ENCODE assay signal across 8 cellular contexts in the genomic region with DNA sequence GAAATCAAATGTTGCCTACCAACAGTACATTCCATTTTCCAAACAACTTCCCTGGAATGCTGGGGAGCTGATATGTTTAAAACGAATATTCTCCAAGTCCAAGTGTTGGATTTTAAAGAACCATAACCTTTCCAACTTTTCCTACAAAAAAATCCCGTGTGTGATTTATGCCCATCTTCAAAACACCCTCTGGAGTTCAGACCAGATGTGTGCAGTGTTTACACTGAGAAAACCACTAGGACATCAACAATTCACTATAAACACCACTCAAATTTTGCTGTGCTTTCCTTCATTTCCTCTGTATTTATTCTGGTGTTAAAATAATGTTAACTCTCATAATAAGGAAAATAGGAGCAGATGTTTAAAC. TPM values are rescaled to one million over a fixed set of nuclear protein-coding genes. Genes with fewer than 3 reads are reported as not detected.
DNase-seq lines count a peak whose midpoint lies in the region; ATAC-seq, FAIRE-seq and TF ChIP-seq lines count a peak whose summit lies in the region.

No MANE protein-coding gene starts in this region.

- H3F3A ChIP-seq in PC-3 (ENCODE audit: low read length, unreplicated experiment): no peaks in the 10 kb centered on the region

- no peaks in the 10 kb centered on the region for H3K9me2 ChIP-seq in PC-3 (replicated peaks; ENCODE audit: low read length)

- no peaks in the 10 kb centered on the region for H3K9me1 ChIP-seq in endothelial cell of umbilical vein (replicated peaks; ENCODE audit: control insufficient read depth, extremely low read depth, insufficient read depth, low read length)

- no peak for ATAC-seq in PC-3
- ATAC-seq in HG03565 (IDR thresholded peaks at IDR 0.05; ENCODE audit: unreplicated experiment): no peak
- ATAC-seq in HG03460 (IDR thresholded peaks at IDR 0.05; ENCODE audit: unreplicated experiment): no peak

- dilution Hi-C loops in endothelial cell of umbilical vein (cut with MboI; ENCODE audit: extremely low pct_ligation_motif_present, low sequenced_read_pairs): no loop called here

- TF ChIP-seq POLR2A in endothelial cell of umbilical vein (IDR thresholded peaks at IDR 0.05; ENCODE audit: low read depth, low read length): peak; percentile 20

- no TSS peak for BruUV-seq in PC-3 (replicated peaks; lab: Mats Ljungman, UMichigan)
- BruUV-seq in endothelial cell of umbilical vein (replicated peaks; lab: Mats Ljungman, UMichigan): no TSS peak

- H3K4me2 ChIP-seq in PC-3 (ENCODE audit: low read length) (peak overlapping the region; percentile 96), endothelial cell of umbilical vein (ENCODE audit: insufficient read depth, low read length) (peak overlapping the region; percentile 93), parathyroid adenoma (ENCODE audit: low read length) (peak overlapping the region; percentile 89)

- H3K27me3 ChIP-seq in PC-3 (ENCODE audit: low read length) (no peaks in the 10 kb centered on the region), endothelial cell of umbilical vein (ENCODE audit: control insufficient read depth in 2 of 2, insufficient read depth in 2 of 2, low read length in 2 of 2) (no peaks in the 10 kb centered on the region), parathyroid adenoma (ENCODE audit: control insufficient read depth, insufficient read depth, low read length) (no peaks in the 10 kb centered on the region)

- intact Hi-C loops in PC-3 (cut with micrococcal nuclease) (loop anchor here (5.0 kb wide), 1 partner anchor 119 kb away; no protein-coding TSS in a partner anchor), endothelial cell of umbilical vein (cut with micrococcal nuclease) (loop anchor here (5.0 kb wide), 1 partner anchor 414 kb away; no protein-coding TSS in a partner anchor)

- TF ChIP-seq CTCF in PC-3 (conservative IDR thresholded peaks at IDR 0.05; ENCODE audit: low read depth, low read length) (no peak), endothelial cell of umbilical vein (IDR thresholded peaks at IDR 0.05; ENCODE audit: extremely low read depth in 1 of 2, insufficient read depth in 1 of 2, low read depth in 1 of 2, low read length in 2 of 2) (no peak), parathyroid adenoma (IDR thresholded peaks at IDR 0.05) (no peak)

- H4K20me1 ChIP-seq in PC-3 (ENCODE audit: low read length): peaks cover 20% of the 10 kb centered on the region
- no peaks in the 10 kb centered on the region for H4K20me1 ChIP-seq in endothelial cell of umbilical vein (replicated peaks; ENCODE audit: control insufficient read depth, extremely low read depth, insufficient read depth, low read length)

- H3K27ac ChIP-seq in PC-3 (ENCODE audit: low read length): no peak overlapping the region
- peak overlapping the region; percentile 92 for H3K27ac ChIP-seq in endothelial cell of umbilical vein (ENCODE audit: insufficient read depth, low read depth, low read length)
- peak overlapping the region; percentile 79 for H3K27ac ChIP-seq in parathyroid adenoma

- POLR2A ChIA-PET in PC-3 (lab: Charles Lee; ENCODE audit: unreplicated experiment): no interaction called here
- POLR2A ChIA-PET in endothelial cell of umbilical vein (lab: Charles Lee): interaction anchor here (0.8 kb wide), 1 partner anchor 19 kb away, joined by 4 read pairs; no protein-coding TSS in a partner anchor

- H3K4me1 ChIP-seq in PC-3 (ENCODE audit: insufficient read depth, low read length) (peaks cover 22% of the 10 kb centered on the region; the same call in 1 of the 2 replicates), endothelial cell of umbilical vein (ENCODE audit: control insufficient read depth, extremely low read depth, insufficient read depth, low read length) (peaks cover 53% of the 10 kb centered on the region), parathyroid adenoma (peaks cover 10% of the 10 kb centered on the region)

- H3K9me3 ChIP-seq in PC-3 (ENCODE audit: low read length) (no peaks in the 10 kb centered on the region), endothelial cell of umbilical vein (replicated peaks; ENCODE audit: control insufficient read depth, insufficient read depth, low read length) (no peaks in the 10 kb centered on the region), parathyroid adenoma (ENCODE audit: control insufficient read depth, low read length) (no peaks in the 10 kb centered on the region)

- H3K79me2 ChIP-seq in PC-3 (ENCODE audit: low read length) (peaks cover 74% of the 10 kb centered on the region), endothelial cell of umbilical vein (ENCODE audit: control insufficient read depth, insufficient read depth, low read length) (peaks cover 71% of the 10 kb centered on the region), parathyroid adenoma (peaks cover 35% of the 10 kb centered on the region)

- peak overlapping the region; percentile 78 for H3K9ac ChIP-seq in PC-3 (ENCODE audit: low read length)
- peak overlapping the region; percentile 98 for H3K9ac ChIP-seq in endothelial cell of umbilical vein (replicated peaks; ENCODE audit: extremely low read depth, insufficient read depth, low read length)
- no peak overlapping the region for H3K9ac ChIP-seq in parathyroid adenoma

- FAIRE-seq in endothelial cell of umbilical vein (lab: Jason Lieb, UNC): no peak

- DNase-seq in EH (ENCODE audit: low read depth) (peak; percentile 54), PC-3 (no peak), endothelial cell of umbilical vein (ENCODE audit: low read depth, low spot score) (peak; percentile 49), retina (no peak), anterior cingulate cortex (lab: John Stamatoyannopoulos, UW) (no peak)

- peak overlapping the region; percentile 73; the same call in 1 of the 2 replicates for H2AFZ ChIP-seq in PC-3 (ENCODE audit: low read length)
- no peak overlapping the region for H2AFZ ChIP-seq in endothelial cell of umbilical vein (ENCODE audit: low read depth, low read length)
- peak overlapping the region; percentile 70 for H2AFZ ChIP-seq in parathyroid adenoma

- CTCF ChIA-PET in PC-3 (lab: Charles Lee): no interaction called here
- CTCF ChIA-PET in endothelial cell of umbilical vein (lab: Charles Lee): interaction anchor here (0.8 to 1.3 kb wide), 3 partner anchors 73 to 262 kb away, joined by 3 to 5 read pairs (median 4); no protein-coding TSS in a partner anchor

- no peaks in the 10 kb centered on the region for H3K36me3 ChIP-seq in PC-3 (ENCODE audit: low read depth, low read length)
- no peaks in the 10 kb centered on the region for H3K36me3 ChIP-seq in endothelial cell of umbilical vein (ENCODE audit: control insufficient read depth in 2 of 2, extremely low read depth in 1 of 2, insufficient read depth in 2 of 2, low read length in 2 of 2)
- H3K36me3 ChIP-seq in parathyroid adenoma (ENCODE audit: control insufficient read depth, insufficient read depth, low read length): no peaks in the 10 kb centered on the region

- H3K4me3 ChIP-seq in PC-3 (ENCODE audit: low read length): peak overlapping the region; percentile 84
- H3K4me3 ChIP-seq in endothelial cell of umbilical vein (replicated peaks in 1 of 3; ENCODE audit: insufficient read depth in 1 of 3, low read depth in 1 of 3, low read length in 3 of 3): peak overlapping the region; percentile 70 to 99 (median 79)
- H3K4me3 ChIP-seq in parathyroid adenoma (ENCODE audit: low read depth, low read length): peak overlapping the region; percentile 86

TF ChIP-seq in endothelial cell of umbilical vein, 7 proteins besides CTCF, POLR2A, EP300 and RAD21:
- no peak for TF ChIP-seq FOS (IDR thresholded peaks at IDR 0.05; ENCODE audit: borderline replicate concordance, insufficient read depth, low read length)

RNA-seq across cellular contexts. Expression of a gene that starts 2.4 kb away (rescaled TPM):
- total RNA-seq in PC-3 (2014; rRNA removed) (40.5 and 46.3 TPM in 2 replicates), endothelial cell of umbilical vein (58.9 and 67.0 TPM in 2 replicates)
- 75.9 and 78.9 TPM in 2 replicates for polyA plus RNA-seq in endothelial cell of umbilical vein
- 48.6 and 57.5 TPM in 2 replicates for polyA plus RNA-seq in endothelial cell of umbilical vein (2011; cell fraction: cytosol; rRNA removed)
- polyA plus RNA-seq in endothelial cell of umbilical vein (2011; cell fraction: nucleus; rRNA removed): 95.4 and 99.1 TPM in 2 replicates
- polyA plus RNA-seq in endothelial cell of umbilical vein (2012): 42.5 and 47.3 TPM in 2 replicates
- polyA minus RNA-seq in endothelial cell of umbilical vein: 73.2 and 78.6 TPM in 2 replicates
- 16.1 TPM for polyA minus RNA-seq in endothelial cell of umbilical vein (2011; cell fraction: cytosol; rRNA and poly(A)+ RNA removed)
- polyA minus RNA-seq in endothelial cell of umbilical vein (2011; cell fraction: nucleus; rRNA and poly(A)+ RNA removed): 112 and 132 TPM in 2 replicates

Comparison
In these comparisons a context has a peak if more than half of its experiments do, and no peak if none do; other contexts are left out.
1. DNase-seq: peak in EH (single experiment) and endothelial cell of umbilical vein (single experiment); none in PC-3 (single experiment), retina (single experiment) and anterior cingulate cortex (0 of 58).
2. Peak in every context shown above with its lines, with median percentiles within 50 percentile points of each other: H3K4me2 ChIP-seq and H3K4me3 ChIP-seq.